18 cellular contexts compared by ENCODE assay signal in the genomic region with DNA sequence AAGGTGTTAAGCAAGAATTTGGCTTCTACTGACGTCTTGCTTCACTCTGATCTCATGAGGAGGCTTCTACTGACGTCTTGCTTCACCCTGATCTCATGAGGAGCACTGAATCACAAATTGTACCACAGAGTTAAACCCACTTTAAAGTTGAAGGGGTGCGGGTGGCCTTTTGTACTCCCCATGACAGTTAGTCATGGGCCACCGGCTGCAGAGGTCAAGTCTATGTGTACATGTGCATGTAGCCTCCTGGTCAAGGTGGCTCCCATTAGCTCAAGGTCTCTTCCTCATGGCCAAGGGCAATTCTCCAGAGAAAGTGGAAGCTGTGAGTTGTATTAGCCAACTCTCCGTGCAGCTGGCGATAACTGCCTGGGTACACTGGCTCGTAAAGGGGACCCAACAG. TPM values are rescaled to one million over a fixed set of nuclear protein-coding genes. Genes with fewer than 3 reads are reported as not detected.
A peak's percentile ranks its signal among the peaks of the same experiment; 100 is the strongest.
DNase-seq lines count a peak whose midpoint lies in the region; ATAC-seq and TF ChIP-seq lines count a peak whose summit lies in the region.
"Had no signal": no experiment of that assay in that cellular context is flagged by ENCODE, and none has a peak within 500 bp of the region (broad histone marks: within the 10 kb centered on the region; RNA-seq: fewer than 3 reads in every experiment).

No MANE protein-coding gene starts in this region.

- H4K8ac ChIP-seq in mesenchymal stem cell (ENCODE audit: low read length) = no peak overlapping the region

- no peak overlapping the region for H3K23ac ChIP-seq in mesenchymal stem cell (ENCODE audit: low read length in 2 of 2)

- no peak overlapping the region for H2BK120ac ChIP-seq in mesenchymal stem cell (ENCODE audit: low read depth, low read length)

- no peaks in the 10 kb centered on the region for H3K27me3 ChIP-seq in mesenchymal stem cell (ENCODE audit: control insufficient read depth in 1 of 2, insufficient read depth in 1 of 2, low read length in 2 of 2)
- H3K27me3 ChIP-seq in tibial nerve = no peaks in the 10 kb centered on the region
- H3K27me3 ChIP-seq: BLaER1, left lung, Peyer's patch had no signal

- peaks cover 0 to 2% of the 10 kb centered on the region in 2 experiments for H3K36me3 ChIP-seq in mesenchymal stem cell (ENCODE audit: control insufficient read depth in 1 of 2, insufficient read depth in 2 of 2, low read depth in 1 of 2, low read length in 2 of 2)
- no peaks in the 10 kb centered on the region for H3K36me3 ChIP-seq in tibial nerve
- H3K36me3 ChIP-seq: BLaER1, left lung, Peyer's patch had no signal

- H3K14ac ChIP-seq in mesenchymal stem cell (ENCODE audit: low read length in 2 of 2) = no peak overlapping the region

- peaks cover 5% of the 10 kb centered on the region for H3K9me3 ChIP-seq in mesenchymal stem cell (ENCODE audit: control insufficient read depth, low read length)
- H3K9me3 ChIP-seq in tibial nerve = peaks cover 0 to 3% (median 1%) of the 10 kb centered on the region in 4 donors

- peak; percentile 49 for DNase-seq in NOMO-1 treated with DMSO at 0.1 percent for 48 hours (lab: John Stamatoyannopoulos, UW; ENCODE audit: unreplicated experiment)
- DNase-seq in NOMO-1 treated with dmso at 0.1 percent for 144 hours (lab: John Stamatoyannopoulos, UW; ENCODE audit: unreplicated experiment) = no peak
- peak; percentile 81 for DNase-seq in coronary artery (ENCODE audit: low spot score)
- DNase-seq in mesenchymal stem cell = peak; percentile 42
- DNase-seq in tibial nerve (ENCODE audit: low spot score in 2 of 2) = peak; percentile 43 to 74
- no peak for DNase-seq in NCI-H1694 treated with DMSO at 0.1 percent for 48 hours (lab: John Stamatoyannopoulos, UW)
- no peak for DNase-seq in GM10266 (ENCODE audit: extremely low spot score)
- DNase-seq: 8988T; activated CD8-positive, alpha-beta memory T cell treated with anti-CD3 and anti-CD28 coated beads, Interleukin-2, amount 10 ng/mL, durations not matched to agents 7 days and 5 days; activated naive CD8-positive, alpha-beta T cell treated with anti-CD3 and anti-CD28 coated beads for 36 hours; left lung; NCI-H1436 treated with DMSO at 0.1 percent for 48 hours; NCI-H2171; Peyer's patch; stimulated activated naive CD4-positive, alpha-beta T cell treated with Interleukin-2 at 50 U/mL for 16 hours had no signal

- H3K27ac ChIP-seq in coronary artery (peak overlapping the region in 1 of 2 donors; percentile 58), mesenchymal stem cell (ENCODE audit: low read length, poor library complexity, severe bottlenecking) (no peak overlapping the region), tibial nerve (peak overlapping the region in 2 of 4 donors; percentile 61 to 66)
- H3K27ac ChIP-seq: BLaER1, left lung, Peyer's patch had no signal

- H3K4me3 ChIP-seq in coronary artery (peak overlapping the region; percentile 8), mesenchymal stem cell (ENCODE audit: insufficient read depth in 1 of 2, low read depth in 1 of 2, low read length in 2 of 2) (peak overlapping the region in 1 of 2 experiments; percentile 9), tibial nerve (no peak overlapping the region)
- H3K4me3 ChIP-seq: BLaER1, left lung, mucosa of descending colon, Peyer's patch had no signal

- no peak for ATAC-seq in GM19351 (IDR thresholded peaks at IDR 0.05; ENCODE audit: unreplicated experiment)

- H2AK5ac ChIP-seq in mesenchymal stem cell (ENCODE audit: low read length, severe bottlenecking) = no peak overlapping the region

- H2BK15ac ChIP-seq in mesenchymal stem cell (ENCODE audit: low read depth, poor library complexity, severe bottlenecking) = no peak overlapping the region

- no peak overlapping the region for H3K4ac ChIP-seq in mesenchymal stem cell (ENCODE audit: low read depth in 1 of 2, low read length in 2 of 2)

- no peak for TF ChIP-seq CTCF in coronary artery (IDR thresholded peaks at IDR 0.05)
- TF ChIP-seq CTCF in tibial nerve (IDR thresholded peaks at IDR 0.05) = no peak
- TF ChIP-seq CTCF in GM10266 (IDR thresholded peaks at IDR 0.05; ENCODE audit: control insufficient read depth, insufficient read depth, low read depth, missing control alignments) = no peak

- no peak overlapping the region for H2BK5ac ChIP-seq in mesenchymal stem cell (ENCODE audit: low read depth, low read length, poor library complexity, severe bottlenecking)

- peak; percentile 63 to 88 for TF ChIP-seq EP300 in tibial nerve (IDR thresholded peaks at IDR 0.05)

- H4K91ac ChIP-seq in mesenchymal stem cell (ENCODE audit: low read length) = no peak overlapping the region

- H3K79me1 ChIP-seq in mesenchymal stem cell (replicated peaks; ENCODE audit: low read length, poor library complexity, severe bottlenecking) = no peaks in the 10 kb centered on the region

- H2BK12ac ChIP-seq in mesenchymal stem cell (ENCODE audit: low read length in 2 of 2) = no peak overlapping the region

- WGBS in mesenchymal stem cell = 83% methylated on average over 7 of the region's 7 CpGs
- 83 to 84% methylated on average over 7 of the region's 7 CpGs for WGBS in tibial nerve, 2 donors

- H2AFZ ChIP-seq in mesenchymal stem cell (ENCODE audit: low read depth, low read length) = no peak overlapping the region

- H3K9ac ChIP-seq in mesenchymal stem cell (ENCODE audit: low read length) = peak overlapping the region; percentile 13
- H3K9ac ChIP-seq: BLaER1 had no signal

- peaks cover 1% of the 10 kb centered on the region for H3K4me1 ChIP-seq in mesenchymal stem cell (ENCODE audit: control insufficient read depth, insufficient read depth, low read depth, low read length)
- H3K4me1 ChIP-seq in tibial nerve = peaks cover 4 to 43% (median 6%) of the 10 kb centered on the region in 4 donors
- H3K4me1 ChIP-seq: Peyer's patch had no signal

- H3K4me2 ChIP-seq in mesenchymal stem cell (ENCODE audit: low read length, poor library complexity, severe bottlenecking) = no peak overlapping the region
- H3K4me2 ChIP-seq: BLaER1 had no signal

- no peak for TF ChIP-seq POLR2A in tibial nerve (IDR thresholded peaks at IDR 0.05)

- H3K18ac ChIP-seq in mesenchymal stem cell (ENCODE audit: low read depth in 1 of 2, low read length in 2 of 2) = no peak overlapping the region

RNA-seq across cellular contexts. Expression of a gene that starts 23.1 kb away (rescaled TPM):
- polyA plus RNA-seq in mesenchymal stem cell (2013, experiment 1 of 2) = 3.3 TPM
- polyA plus RNA-seq in mesenchymal stem cell (2013, experiment 2 of 2) = 3.2 TPM
- 100 to 1,000 TPM in 1 of 4 donors, 10 to 100 TPM in 3; 66.8 to 106 (median 80.4) TPM for total RNA-seq in tibial nerve

RNA-seq across cellular contexts. Expression of a gene that starts 59.5 kb away (rescaled TPM):
- 27.5 TPM for polyA plus RNA-seq in mesenchymal stem cell (2013, experiment 1 of 2)
- polyA plus RNA-seq in mesenchymal stem cell (2013, experiment 2 of 2) = 31.6 TPM
- 10 to 100 TPM; 23.2 to 28.5 (median 25.6) TPM for total RNA-seq in tibial nerve

Comparison
In these comparisons a context has a peak if more than half of its experiments do, and no peak if none do; other contexts are left out.
1. DNase-seq: peak in NOMO-1 treated with DMSO at 0.1 percent for 48 hours (single experiment), coronary artery (single experiment), mesenchymal stem cell (single experiment) and tibial nerve (2 of 2); none in NOMO-1 treated with dmso at 0.1 percent for 144 hours (single experiment), NCI-H1694 treated with DMSO at 0.1 percent for 48 hours (single experiment) and GM10266 (single experiment).